Comparison of ENCODE assay signal across 8 cellular contexts in the genomic region with DNA sequence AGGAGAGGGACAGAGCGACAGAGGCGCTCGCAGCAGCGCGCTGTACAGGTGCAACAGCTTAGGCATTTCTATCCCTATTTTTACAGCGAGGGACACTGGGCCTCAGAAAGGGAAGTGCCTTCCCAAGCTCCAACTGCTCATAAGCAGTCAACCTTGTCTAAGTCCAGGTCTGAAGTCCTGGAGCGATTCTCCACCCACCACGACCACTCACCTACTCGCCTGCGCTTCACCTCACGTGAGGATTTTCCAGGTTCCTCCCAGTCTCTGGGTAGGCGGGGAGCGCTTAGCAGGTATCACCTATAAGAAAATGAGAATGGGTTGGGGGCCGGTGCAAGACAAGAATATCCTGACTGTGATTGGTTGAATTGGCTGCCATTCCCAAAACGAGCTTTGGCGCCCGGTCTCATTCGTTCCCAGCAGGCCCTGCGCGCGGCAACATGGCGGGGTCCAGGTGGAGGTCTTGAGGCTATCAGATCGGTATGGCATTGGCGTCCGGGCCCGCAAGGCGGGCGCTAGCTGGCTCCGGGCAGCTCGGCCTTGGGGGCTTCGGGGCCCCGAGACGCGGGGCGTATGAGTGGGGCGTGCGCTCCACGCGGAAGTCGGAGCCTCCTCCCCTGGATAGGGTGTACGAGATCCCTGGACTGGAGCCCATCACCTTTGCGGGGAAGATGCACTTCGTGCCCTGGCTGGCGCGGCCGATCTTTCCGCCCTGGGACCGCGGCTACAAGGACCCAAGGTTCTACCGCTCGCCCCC. TPM values are rescaled to one million over a fixed set of nuclear protein-coding genes. Genes with fewer than 3 reads are reported as not detected.
DNase-seq lines count a peak whose midpoint lies in the region; ATAC-seq and TF ChIP-seq lines count a peak whose summit lies in the region.

A gene with protein sequence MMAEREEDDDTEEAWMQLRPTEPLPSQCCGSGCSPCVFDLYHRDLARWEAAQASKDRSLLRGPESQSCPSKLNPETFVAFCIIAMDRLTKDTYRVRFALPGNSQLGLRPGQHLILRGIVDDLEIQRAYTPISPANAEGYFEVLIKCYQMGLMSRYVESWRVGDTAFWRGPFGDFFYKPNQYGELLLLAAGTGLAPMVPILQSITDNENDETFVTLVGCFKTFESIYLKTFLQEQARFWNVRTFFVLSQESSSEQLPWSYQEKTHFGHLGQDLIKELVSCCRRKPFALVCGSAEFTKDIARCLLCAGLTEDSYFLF (minus strand): TSS at position 266 of the 754 bp plus-strand sequence. CDS start 4,414 bp downstream, outside the sequence.
A gene (plus strand): TSS at position 403 of the 754 bp plus-strand sequence. CDS start 77 bp downstream, at position 480.

- H3K9me2 ChIP-seq in OCI-LY7 (ENCODE audit: insufficient read depth, low read length): no peaks in the 10 kb centered on the region

- H2AK5ac ChIP-seq in IMR-90 (ENCODE audit: low read depth, low read length): peak within 1 kb of the TSS; percentile 61

- H3K14ac ChIP-seq in IMR-90 (replicated peaks; ENCODE audit: low read depth, low read length): peak within 1 kb of the TSS; percentile 47

- peak within 1 kb of the TSS; percentile 30 for H3K56ac ChIP-seq in IMR-90 (ENCODE audit: extremely low read depth, insufficient read depth, low read length)

- in situ Hi-C loops in IMR-90 (cut with MboI; ENCODE audit: low sequenced_read_pairs): loop anchor here (25.0 kb wide), 1 partner anchor 338 kb away; no protein-coding TSS in a partner anchor

- BruUV-seq in IMR-90 (replicated peaks; lab: Mats Ljungman, UMichigan) (no TSS peak), OCI-LY7 (replicated peaks; lab: Mats Ljungman, UMichigan) (no TSS peak)

- H2BK15ac ChIP-seq in IMR-90 (ENCODE audit: low read depth, low read length): no peak within 1 kb of the TSS; the same call in 2 of the 3 replicates

- peak within 1 kb of the TSS; percentile 55; the same call in 1 of the 2 replicates for H4K91ac ChIP-seq in IMR-90 (ENCODE audit: insufficient read depth, low read depth, low read length)

- H3K36me3 ChIP-seq in IMR-90 (ENCODE audit: control insufficient read depth, insufficient read depth, low read length) (peaks cover 5% of the 10 kb centered on the region), OCI-LY7 (ENCODE audit: insufficient read depth, low read length) (peaks cover 29% of the 10 kb centered on the region)

- no peak within 1 kb of the TSS for H2BK20ac ChIP-seq in IMR-90 (ENCODE audit: low read depth, low read length)

- no peaks in the 10 kb centered on the region for H3K27me3 ChIP-seq in IMR-90 (ENCODE audit: control insufficient read depth, insufficient read depth, low read length)
- no peaks in the 10 kb centered on the region for H3K27me3 ChIP-seq in mononuclear cell (ENCODE audit: insufficient read depth, low read length)

- peak; percentile 84 for TF ChIP-seq POLR2A in IMR-90 (IDR thresholded peaks at IDR 0.05; ENCODE audit: low read depth, low read length)

- peaks cover 37 to 47% of the 10 kb centered on the region in 2 experiments for H3K79me1 ChIP-seq in IMR-90 (ENCODE audit: low read depth in 1 of 2, low read length in 2 of 2)

- DNase-seq in DMS114 treated with DMSO at 0.1 percent for 48 hours (lab: John Stamatoyannopoulos, UW; ENCODE audit: unreplicated experiment) (peak; percentile 99), IMR-90 (peak; percentile 97), OCI-LY7 (ENCODE audit: low spot score) (peak; percentile 97), activated T-cell treated with anti-CD3 and anti-CD28 coated beads for 1 hour (ENCODE audit: low read depth) (peak; percentile 83), epithelial cell of prostate (ENCODE audit: low read depth, low spot score) (peak; percentile 85)
- DNase-seq in stimulated activated CD8-positive, alpha-beta memory T cell treated with anti-CD3 and anti-CD28 coated beads, Interleukin-2, amount 100 ng/mL, for 48 hours (ENCODE audit: low read depth in 2 of 2): peak; percentile 81 to 82

- H3K79me2 ChIP-seq in OCI-LY7 (ENCODE audit: insufficient read depth, low read depth, low read length): peaks cover 53% of the 10 kb centered on the region

- WGBS in IMR-90 (ENCODE audit: extremely low coverage in 2 of 2, insufficient read length in 1 of 2), 2 experiments: 0% methylated on average over 12 of the region's 51 CpGs; no CpG with 5 or more reads in 1 of the 2 experiments

- H3K4me3 ChIP-seq in IMR-90 (ENCODE audit: insufficient read depth, low read depth, low read length) (peak within 1 kb of the TSS; percentile 73), OCI-LY7 (ENCODE audit: low read depth, low read length, poor library complexity, severe bottlenecking) (peak within 1 kb of the TSS; percentile 87), mononuclear cell (ENCODE audit: low read length) (peak within 1 kb of the TSS; percentile 72)

- H3K27ac ChIP-seq in IMR-90 (ENCODE audit: insufficient read depth, low read length) (peak within 1 kb of the TSS; percentile 41), OCI-LY7 (ENCODE audit: low read depth, low read length, poor library complexity, severe bottlenecking) (peak within 1 kb of the TSS; percentile 41), epithelial cell of prostate (peak within 1 kb of the TSS; percentile 4)

- H4K8ac ChIP-seq in IMR-90 (ENCODE audit: low read depth in 2 of 2, low read length in 2 of 2): peak within 1 kb of the TSS; percentile 83 to 97

- ATAC-seq in GM21529 (IDR thresholded peaks at IDR 0.05; ENCODE audit: unreplicated experiment) (peak; percentile 98), IMR-90 (ENCODE audit: low read depth) (peak; percentile 99)

- TF ChIP-seq CTCF in IMR-90 (conservative IDR thresholded peaks at IDR 0.05; ENCODE audit: low read depth, low read length) (no peak), OCI-LY7 (conservative IDR thresholded peaks at IDR 0.05; ENCODE audit: low read length) (no peak)

- peak within 1 kb of the TSS; percentile 95 for H2AFZ ChIP-seq in IMR-90 (replicated peaks; ENCODE audit: low read length, poor library complexity)
- peak within 1 kb of the TSS; percentile 76 for H2AFZ ChIP-seq in OCI-LY7 (ENCODE audit: low read length)

- H4K5ac ChIP-seq in IMR-90 (ENCODE audit: low read depth, low read length): peak within 1 kb of the TSS; percentile 69

- H3K4ac ChIP-seq in IMR-90 (ENCODE audit: low read depth, low read length): peak within 1 kb of the TSS; percentile 65

- H3K9ac ChIP-seq in IMR-90 (ENCODE audit: low read depth, low read length): peak within 1 kb of the TSS; percentile 66

- dilution Hi-C loops in IMR-90 (cut with HindIII; ENCODE audit: low sequenced_read_pairs, unreplicated experiment): no loop called here

- peak within 1 kb of the TSS; percentile 18 for H3K23ac ChIP-seq in IMR-90 (ENCODE audit: low read depth, low read length)

- POLR2A ChIA-PET in IMR-90 (lab: Charles Lee; ENCODE audit: unreplicated experiment): interaction anchor here (0.5 to 0.6 kb wide), 2 partner anchors 265 to 689 kb away, joined by 3 read pairs; no protein-coding TSS in a partner anchor
- POLR2A ChIA-PET in OCI-LY7 (lab: Charles Lee): interaction anchor here (0.6 to 0.9 kb wide), 4 partner anchors 16 to 688 kb away, joined by 3 read pairs; a partner anchor contains a TSS

- 0 out of 2 replicates have a peak, but pooled peaks have one; percentile 1 for TF ChIP-seq RAD21 in IMR-90 (IDR thresholded peaks at IDR 0.05; ENCODE audit: low read length)

- intact Hi-C loops in IMR-90 (cut with micrococcal nuclease) (loop anchor here (1.0 to 2.0 kb wide), 3 partner anchors 79 to 288 kb away; no protein-coding TSS in a partner anchor), OCI-LY7 (cut with micrococcal nuclease; ENCODE audit: unreplicated experiment) (loop anchor here (5.0 kb wide), 3 partner anchors 72 to 207 kb away; a partner anchor contains a TSS)

- H3K9me3 ChIP-seq in IMR-90 (ENCODE audit: control insufficient read depth, insufficient read depth, low read length) (no peaks in the 10 kb centered on the region), OCI-LY7 (ENCODE audit: low read length) (no peaks in the 10 kb centered on the region), mononuclear cell (ENCODE audit: low read depth, low read length) (no peaks in the 10 kb centered on the region)

- H3K4me2 ChIP-seq in IMR-90 (ENCODE audit: low read depth, low read length) (peak within 1 kb of the TSS; percentile 95), OCI-LY7 (ENCODE audit: low read length) (peak within 1 kb of the TSS; percentile 98)

- H4K20me1 ChIP-seq in IMR-90 (ENCODE audit: insufficient read depth, low read length) (no peaks in the 10 kb centered on the region), OCI-LY7 (ENCODE audit: insufficient read depth, low read length) (peaks cover 12% of the 10 kb centered on the region)

- H3K18ac ChIP-seq in IMR-90 (ENCODE audit: low read depth, low read length): no peak within 1 kb of the TSS

- no peak within 1 kb of the TSS for H2BK5ac ChIP-seq in IMR-90 (ENCODE audit: low read depth, low read length, poor library complexity, severe bottlenecking)

- CTCF ChIA-PET in IMR-90 (lab: Yijun Ruan, JAX): interaction anchor here (0.6 kb wide), 1 partner anchor 129 kb away, joined by 3 read pairs; no protein-coding TSS in a partner anchor
- CTCF ChIA-PET in OCI-LY7 (lab: Charles Lee; ENCODE audit: unreplicated experiment): interaction anchor here (0.5 kb wide), 1 partner anchor 58 kb away, joined by 4 read pairs; no protein-coding TSS in a partner anchor

- H2AK9ac ChIP-seq in IMR-90 (replicated peaks; ENCODE audit: low read depth, low read length, poor library complexity): peak within 1 kb of the TSS; percentile 80

- H3K9me1 ChIP-seq in IMR-90 (ENCODE audit: insufficient read depth, low read length): peaks cover 6% of the 10 kb centered on the region; the same call in 1 of the 2 replicates

- 0 out of 2 replicates have a peak within 1 kb of the TSS, but pooled peaks have one; percentile 7 for H2BK120ac ChIP-seq in IMR-90 (ENCODE audit: low read depth, low read length)

- H3K4me1 ChIP-seq in IMR-90 (ENCODE audit: control insufficient read depth, insufficient read depth, low read length) (peaks cover 4% of the 10 kb centered on the region), OCI-LY7 (ENCODE audit: insufficient read depth, low read length, poor library complexity, severe bottlenecking) (peaks cover 28% of the 10 kb centered on the region), mononuclear cell (ENCODE audit: insufficient read depth, low read length) (peaks cover 23% of the 10 kb centered on the region)

RNA-seq across cellular contexts. Expression of the first gene that starts in this region (rescaled TPM):
- total RNA-seq in IMR-90 (2012; rRNA removed) (3.3 and 3.8 TPM in 2 replicates), OCI-LY7 (2022) (20.5 and 20.6 TPM in 2 replicates), mononuclear cell (1.0 TPM)
- polyA plus RNA-seq in IMR-90 (2012; rRNA removed): 4.1 and 4.3 TPM in 2 replicates
- 2.4 and 3.3 TPM in 2 replicates for polyA plus RNA-seq in IMR-90 (2012; cell fraction: cytosol; rRNA removed)
- polyA plus RNA-seq in IMR-90 (2012; cell fraction: nucleus; rRNA removed; ENCODE audit: low replicate concordance): 4.6 and 5.1 TPM in 2 replicates
- 10.1 and 10.4 TPM in 2 replicates for total RNA-seq in OCI-LY7 (2014; rRNA removed; shearing (Covaris generic))

RNA-seq across cellular contexts. Expression of the second gene that starts in this region (rescaled TPM):
- 111 and 132 TPM in 2 replicates for total RNA-seq in IMR-90 (2012; rRNA removed)
- 36.5 and 42.8 TPM in 2 replicates for polyA plus RNA-seq in IMR-90 (2012; rRNA removed)
- 26.3 and 29.0 TPM in 2 replicates for polyA plus RNA-seq in IMR-90 (2012; cell fraction: cytosol; rRNA removed)
- polyA plus RNA-seq in IMR-90 (2012; cell fraction: nucleus; rRNA removed; ENCODE audit: low replicate concordance): 9.5 and 10.4 TPM in 2 replicates
- 85.6 and 107 TPM in 2 replicates for total RNA-seq in OCI-LY7 (2014; rRNA removed; shearing (Covaris generic))
- total RNA-seq in OCI-LY7 (2022): 121 and 126 TPM in 2 replicates
- total RNA-seq in mononuclear cell: 28.5 TPM

Comparison
In these comparisons a context has a peak if more than half of its experiments do, and no peak if none do; other contexts are left out.
1. Peak in every context shown above with its lines: DNase-seq, ATAC-seq, H3K4me3 ChIP-seq and H3K27ac ChIP-seq.